Comparison of ENCODE assay signal across 9 cellular contexts in genomic region chr22:32204211-32204855, GRCh38. TPM values are rescaled to one million over a fixed set of nuclear protein-coding genes. Genes with fewer than 3 reads are reported as not detected.
A peak's percentile ranks its signal among the peaks of the same experiment; 100 is the strongest.
DNase-seq lines count a peak whose midpoint lies in the region; ATAC-seq, FAIRE-seq and TF ChIP-seq lines count a peak whose summit lies in the region.
"Had no signal": no experiment of that assay in that cellular context is flagged by ENCODE, and none has a peak within 500 bp of the region (broad histone marks: within the 10 kb centered on the region; RNA-seq: fewer than 3 reads in every experiment).

No MANE protein-coding gene starts in this region.

- peak; percentile 62 for DNase-seq in DMS 273 treated with DMSO at 0.1 percent for 48 hours (lab: John Stamatoyannopoulos, UW)
- DNase-seq in NCI-H1930 (lab: John Stamatoyannopoulos, UW): peak; percentile 56 to 63
- no peak for DNase-seq in breast epithelium (ENCODE audit: low spot score in 2 of 2)
- DNase-seq in naive thymus-derived CD8-positive, alpha-beta T cell: peak in 4 of 10 donors; percentile 24 to 50 (median 44)
- DNase-seq in GM12892 (ENCODE audit: insufficient read length): no peak
- DNase-seq in kidney: no peak
- no peak for DNase-seq in amniotic stem cell (lab: John Stamatoyannopoulos, UW)

- TF ChIP-seq CTCF in breast epithelium (IDR thresholded peaks at IDR 0.05) (no peak), kidney (IDR thresholded peaks at IDR 0.05; ENCODE audit: borderline replicate concordance, extremely low read depth, insufficient read depth) (no peak)

- H3K27ac ChIP-seq in breast epithelium (no peak overlapping the region), kidney (ENCODE audit: low read depth in 2 of 2, low read length in 2 of 2) (no peak overlapping the region)

- H3K4me1 Mint-ChIP-seq in naive thymus-derived CD8-positive, alpha-beta T cell: peaks cover 26 to 57% (median 38%) of the 10 kb centered on the region in 4 donors

- H3K9me3 ChIP-seq in breast epithelium: no peaks in the 10 kb centered on the region
- no peaks in the 10 kb centered on the region for H3K9me3 ChIP-seq in kidney (ENCODE audit: control insufficient read depth in 1 of 2, low read length in 2 of 2)

- no peaks in the 10 kb centered on the region for H3K36me3 Mint-ChIP-seq in naive thymus-derived CD8-positive, alpha-beta T cell

- peak overlapping the region in 8 of 10 donors; percentile 46 to 92 (median 81) for H3K27ac Mint-ChIP-seq in naive thymus-derived CD8-positive, alpha-beta T cell

- H3K27me3 Mint-ChIP-seq in naive thymus-derived CD8-positive, alpha-beta T cell: peaks cover 0 to 47% (median 33%) of the 10 kb centered on the region in 5 donors

- TF ChIP-seq POLR2A in breast epithelium (IDR thresholded peaks at IDR 0.05): no peak
- TF ChIP-seq POLR2A in GM12892 (IDR thresholded peaks at IDR 0.05; ENCODE audit: low read depth, low read length): no peak

- H3K4me3 Mint-ChIP-seq in naive thymus-derived CD8-positive, alpha-beta T cell: peak overlapping the region; percentile 54 to 88 (median 80)

- no peak for FAIRE-seq in GM12892 (lab: Jason Lieb, UNC)
- FAIRE-seq in kidney (lab: Jason Lieb, UNC): no peak

- peaks cover 0 to 4% (median 0%) of the 10 kb centered on the region in 9 donors for H3K9me3 Mint-ChIP-seq in naive thymus-derived CD8-positive, alpha-beta T cell

- POLR2A ChIA-PET in naive thymus-derived CD8-positive, alpha-beta T cell (lab: Charles Lee): interaction anchor here (1.1 kb wide), 1 partner anchor 8 kb away, joined by 3 read pairs; no protein-coding TSS in a partner anchor

- H3K36me3 ChIP-seq in breast epithelium (no peaks in the 10 kb centered on the region), kidney (ENCODE audit: control insufficient read depth in 1 of 2, insufficient read depth in 2 of 2, low read length in 2 of 2) (no peaks in the 10 kb centered on the region)

- intact Hi-C loops in breast epithelium (cut with DNase I; ENCODE audit: low total_unique reads): no loop called here
- intact Hi-C loops in kidney (cut with DNase I): no loop called here

- H3K4me1 ChIP-seq in breast epithelium (peaks cover 0 to 2% of the 10 kb centered on the region in 2 donors), kidney (ENCODE audit: control insufficient read depth in 1 of 2, insufficient read depth in 1 of 2, low read depth in 1 of 2, low read length in 2 of 2) (peaks cover 0 to 5% of the 10 kb centered on the region in 2 donors)

- ATAC-seq in naive thymus-derived CD8-positive, alpha-beta T cell: peak; percentile 51 to 67
- ATAC-seq in HG02938 (IDR thresholded peaks at IDR 0.05; ENCODE audit: unreplicated experiment): no peak

- no peak overlapping the region for H3K9ac ChIP-seq in kidney (ENCODE audit: low read length in 2 of 2)

- H3K27me3 ChIP-seq in breast epithelium: peaks cover 0 to 39% of the 10 kb centered on the region in 2 donors

- peak overlapping the region in 2 of 3 donors; percentile 28 to 48 for H3K4me3 ChIP-seq in breast epithelium
- H3K4me3 ChIP-seq in kidney (ENCODE audit: low read length in 2 of 2): no peak overlapping the region

RNA-seq across cellular contexts. Expression of gene RFPL2, which starts 0.5 kb away (rescaled TPM):
- total RNA-seq in breast epithelium: under 1 TPM in 1 of 3 donors, not detected in 2; 0.29 TPM
- total RNA-seq in naive thymus-derived CD8-positive, alpha-beta T cell: under 1 TPM; 0.69 to 0.81 TPM
- polyA plus RNA-seq in naive thymus-derived CD8-positive, alpha-beta T cell: 1 to 10 TPM in 1 of 3 donors, not detected in 2; 2.4 TPM
- polyA plus RNA-seq in GM12892 (2012; ENCODE audit: missing spikeins): not detected
- total RNA-seq in kidney: not detected
- polyA plus RNA-seq in kidney (ENCODE audit: insufficient read depth, low read depth, low replicate concordance): not detected
- total RNA-seq: epithelial cell of proximal tubule had no signal

RNA-seq across cellular contexts. Expression of gene C22orf42, which starts 45.2 kb away (rescaled TPM):
- total RNA-seq in breast epithelium (not detected), kidney (not detected)
- not detected for total RNA-seq in naive thymus-derived CD8-positive, alpha-beta T cell
- not detected for polyA plus RNA-seq in naive thymus-derived CD8-positive, alpha-beta T cell
- not detected for polyA plus RNA-seq in GM12892 (2012; ENCODE audit: missing spikeins)
- not detected for polyA plus RNA-seq in kidney (ENCODE audit: insufficient read depth, low read depth, low replicate concordance)
- total RNA-seq: epithelial cell of proximal tubule had no signal

RNA-seq across cellular contexts. Expression of gene SLC5A4, which starts 50.8 kb away (rescaled TPM):
- total RNA-seq in breast epithelium (1 to 10 TPM in 1 of 3 donors, under 1 TPM in 1, not detected in 1; 0.16 to 1.3 TPM), kidney (2.0 TPM)
- not detected for total RNA-seq in naive thymus-derived CD8-positive, alpha-beta T cell
- not detected for polyA plus RNA-seq in naive thymus-derived CD8-positive, alpha-beta T cell
- not detected for polyA plus RNA-seq in GM12892 (2012; ENCODE audit: missing spikeins)
- polyA plus RNA-seq in kidney (ENCODE audit: insufficient read depth, low read depth, low replicate concordance): not detected
- total RNA-seq: epithelial cell of proximal tubule had no signal

Comparison
In these comparisons a context has a peak if more than half of its experiments do, and no peak if none do; other contexts are left out.
1. DNase-seq: peak in DMS 273 treated with DMSO at 0.1 percent for 48 hours (single experiment) and NCI-H1930 (2 of 2); none in breast epithelium (0 of 2), GM12892 (single experiment), kidney (single experiment) and amniotic stem cell (single experiment).
2. H3K4me3 ChIP-seq: peak in breast epithelium (2 of 3); none in kidney (0 of 2).